ENCODE assay signal across 9 cellular contexts in the genomic region with DNA sequence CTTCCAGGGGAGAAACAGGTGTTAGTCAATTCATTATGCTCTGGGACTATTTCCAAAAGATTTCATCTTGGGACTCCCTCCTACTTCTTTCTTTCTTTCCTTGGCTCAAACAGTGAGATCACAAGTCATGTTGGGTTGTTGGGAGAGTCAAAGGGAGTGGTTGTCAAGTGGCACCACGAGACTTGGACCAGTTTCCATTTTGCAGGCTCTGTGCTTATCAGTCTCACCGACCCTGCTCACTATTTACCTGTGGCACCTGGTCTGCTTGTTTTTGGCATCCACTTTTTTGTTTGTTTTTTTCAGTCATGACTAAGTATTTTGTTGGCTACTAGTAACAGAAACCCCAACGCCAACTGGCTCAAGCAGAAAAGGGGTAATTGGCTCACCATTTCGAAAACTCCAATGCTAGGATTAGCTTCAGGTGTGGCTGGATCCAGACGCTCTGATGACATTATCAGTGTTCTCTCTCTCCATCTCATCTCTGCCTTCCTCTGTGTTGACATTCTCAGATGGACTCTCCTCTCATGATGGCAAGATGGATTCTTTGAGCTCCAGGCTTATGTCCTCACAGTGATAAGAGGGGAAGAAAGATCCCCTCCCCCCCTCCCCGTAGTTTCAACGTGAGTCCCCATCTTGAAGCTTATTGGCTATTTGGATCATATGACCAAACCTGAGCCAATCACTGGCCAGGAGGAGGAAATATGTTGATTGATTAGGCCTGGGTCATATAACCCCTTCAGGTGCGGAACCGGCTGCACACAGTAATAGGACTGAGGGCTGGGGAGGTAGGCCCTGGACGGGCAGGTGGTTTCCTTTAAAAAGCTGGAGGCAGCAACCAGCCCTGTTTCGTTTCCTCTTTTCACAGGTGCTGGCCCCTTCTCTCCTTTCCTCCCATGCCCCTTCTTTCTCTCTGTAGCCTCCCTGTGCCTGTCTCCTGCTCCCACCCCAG. TPM values are rescaled to one million over a fixed set of nuclear protein-coding genes. Genes with fewer than 3 reads are reported as not detected.
A peak's percentile ranks its signal among the peaks of the same experiment; 100 is the strongest.
DNase-seq lines count a peak whose midpoint lies in the region; ATAC-seq and TF ChIP-seq lines count a peak whose summit lies in the region.
"Had no signal": no experiment of that assay in that cellular context is flagged by ENCODE, and none has a peak within 500 bp of the region (broad histone marks: within the 10 kb centered on the region; RNA-seq: fewer than 3 reads in every experiment).

No MANE protein-coding gene starts in this region.

- no peak for TF ChIP-seq CTCF in dorsolateral prefrontal cortex (IDR thresholded peaks at IDR 0.05 in 54 of 56, conservative IDR thresholded peaks at IDR 0.05 in 2 of 56; ENCODE audit: low read depth in 1 of 56, partially characterized antibody in 56 of 56)

- ATAC-seq in HG02884 (IDR thresholded peaks at IDR 0.05; ENCODE audit: unreplicated experiment): peak; percentile 92
- ATAC-seq: Right ventricle myocardium inferior had no signal

- intact Hi-C loops in dorsolateral prefrontal cortex (cut with DNase I): no loop called here

- H3K27ac ChIP-seq in dorsolateral prefrontal cortex: no peak overlapping the region

- H3K27me3 ChIP-seq in dorsolateral prefrontal cortex: no peaks in the 10 kb centered on the region

- H3K4me3 ChIP-seq in dorsolateral prefrontal cortex: no peak overlapping the region

- DNase-seq in DMS153 treated with DMSO at 0.1 percent for 48 hours (lab: John Stamatoyannopoulos, UW; ENCODE audit: unreplicated experiment) (peak; percentile 92), NAMALWA (ENCODE audit: low spot score) (peak; percentile 96), NCI-H187 (lab: John Stamatoyannopoulos, UW) (no peak), dorsolateral prefrontal cortex (no peak), COLO668 (lab: John Stamatoyannopoulos, UW; ENCODE audit: unreplicated experiment) (no peak)
- no peak for DNase-seq in effector CD8-positive, alpha-beta T cell (lab: John Stamatoyannopoulos, UW)

- TF ChIP-seq POLR2A in GM19099 (IDR thresholded peaks at IDR 0.05; ENCODE audit: extremely low read depth, insufficient read length, low read depth): peak; percentile 35

RNA-seq across cellular contexts. Expression of a gene that starts 36.8 kb away (rescaled TPM):
- 100 to 1,000 TPM in 116 of 120 experiments, 10 to 100 TPM in 4; 68.9 to 223 (median 154) TPM for total RNA-seq in dorsolateral prefrontal cortex

Comparison
In these comparisons a context has a peak if more than half of its experiments do, and no peak if none do; other contexts are left out.
1. DNase-seq: peak in DMS153 treated with DMSO at 0.1 percent for 48 hours (single experiment) and NAMALWA (single experiment); none in NCI-H187 (0 of 2), dorsolateral prefrontal cortex (0 of 10), effector CD8-positive, alpha-beta T cell (single experiment) and COLO668 (single experiment).